1 cellular context compared by ENCODE assay signal in the genomic region with DNA sequence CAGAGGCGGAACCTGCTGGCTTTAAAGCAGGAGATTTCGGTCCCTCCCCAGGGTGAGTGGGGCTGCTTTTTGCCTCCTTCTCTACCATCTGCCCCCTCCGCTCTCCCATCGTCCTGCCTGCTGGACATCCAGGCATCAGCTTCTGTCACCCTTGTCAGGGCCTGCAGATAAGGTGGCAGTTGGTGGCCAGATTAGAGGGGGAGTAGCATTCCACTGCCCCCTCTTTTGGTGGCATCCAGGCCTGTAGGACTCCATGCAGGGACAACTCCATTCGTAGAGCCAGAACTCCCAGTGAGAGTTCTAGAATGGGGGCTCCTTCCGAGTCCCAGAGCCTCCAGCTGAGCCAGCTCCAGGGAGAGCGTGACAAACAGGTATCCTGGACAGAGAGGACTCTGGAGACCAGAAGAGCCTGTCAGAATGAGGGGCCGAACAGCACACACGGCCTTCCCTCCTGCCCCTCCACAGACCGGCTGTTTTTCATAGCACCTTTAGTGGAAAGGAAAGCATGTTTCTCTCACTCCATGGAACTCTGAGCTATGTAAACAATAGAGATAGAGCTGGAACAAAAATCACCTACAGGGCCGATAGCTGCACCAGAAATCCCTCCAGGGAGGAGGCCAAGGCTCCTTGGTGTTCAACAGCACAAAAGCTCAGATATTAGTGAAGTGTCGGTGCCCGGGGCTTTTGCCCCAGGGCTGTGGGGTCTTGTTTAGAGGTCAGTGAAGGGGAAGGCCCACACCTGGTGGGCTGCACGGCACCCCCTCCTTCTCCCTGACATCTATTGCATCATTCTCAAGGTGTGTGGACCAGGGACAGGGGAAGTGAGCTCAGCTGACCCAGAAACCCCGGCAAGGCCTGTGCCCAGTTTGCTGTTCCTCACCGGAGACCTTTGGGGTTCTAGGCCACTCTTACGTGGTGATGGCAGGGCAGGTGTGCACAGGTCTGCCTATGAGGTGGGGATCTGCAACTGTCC.
TF ChIP-seq lines count a peak whose summit lies in the region.

No MANE protein-coding gene starts in this region.

TF ChIP-seq in H1, 55 proteins besides CTCF, POLR2A, EP300 and RAD21:
- TF ChIP-seq SAP30 (IDR thresholded peaks at IDR 0.05; ENCODE audit: insufficient read depth, insufficient replicate concordance, low read length) = no peak
- TF ChIP-seq HDAC2 (IDR thresholded peaks at IDR 0.05; ENCODE audit: borderline replicate concordance in 1 of 2, low read depth in 2 of 2, low read length in 2 of 2) = no peak
- TF ChIP-seq GABPA (IDR thresholded peaks at IDR 0.05; ENCODE audit: borderline replicate concordance, insufficient read depth, low read length) = no peak
- TF ChIP-seq HDAC6 (IDR thresholded peaks at IDR 0.05; ENCODE audit: low read depth, low read length) = no peak
- TF ChIP-seq KDM5A (IDR thresholded peaks at IDR 0.05; ENCODE audit: low read length) = no peak
- no peak for TF ChIP-seq KDM4A (IDR thresholded peaks at IDR 0.05; ENCODE audit: low read depth, low read length, severe bottlenecking)
- TF ChIP-seq TAF1 (IDR thresholded peaks at IDR 0.05; ENCODE audit: low read depth, low read length) = no peak
- TF ChIP-seq, protein P1, sequence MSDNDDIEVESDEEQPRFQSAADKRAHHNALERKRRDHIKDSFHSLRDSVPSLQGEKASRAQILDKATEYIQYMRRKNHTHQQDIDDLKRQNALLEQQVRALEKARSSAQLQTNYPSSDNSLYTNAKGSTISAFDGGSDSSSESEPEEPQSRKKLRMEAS (IDR thresholded peaks at IDR 0.05) = no peak
- TF ChIP-seq RBBP5 (IDR thresholded peaks at IDR 0.05; ENCODE audit: borderline replicate concordance, low read depth, low read length) = no peak
- no peak for TF ChIP-seq CREB1 (IDR thresholded peaks at IDR 0.05)
- TF ChIP-seq CHD1 (IDR thresholded peaks at IDR 0.05; ENCODE audit: low read depth, low read length) = no peak
- no peak for TF ChIP-seq SP4 (IDR thresholded peaks at IDR 0.05; ENCODE audit: low read length)
- no peak for TF ChIP-seq SP2 (IDR thresholded peaks at IDR 0.05; ENCODE audit: low read length)
- no peak for TF ChIP-seq NRF1 (IDR thresholded peaks at IDR 0.05; ENCODE audit: low read depth, low read length)
- TF ChIP-seq GTF2F1 (IDR thresholded peaks at IDR 0.05; ENCODE audit: borderline replicate concordance, low read depth, low read length) = no peak
- TF ChIP-seq BRCA1 (IDR thresholded peaks at IDR 0.05; ENCODE audit: low read depth, low read length) = no peak
- TF ChIP-seq TCF12 (IDR thresholded peaks at IDR 0.05; ENCODE audit: low read depth, low read length) = no peak
- TF ChIP-seq RNF2 (IDR thresholded peaks at IDR 0.05; ENCODE audit: borderline replicate concordance, low read depth, low read length, missing control alignments, poor library complexity, severe bottlenecking) = no peak
